ENCODE assay signal across 10 cellular contexts in genomic region chr7:85184599-85185354, GRCh38. TPM values are rescaled to one million over a fixed set of nuclear protein-coding genes. Genes with fewer than 3 reads are reported as not detected.
DNase-seq lines count a peak whose midpoint lies in the region; ATAC-seq and TF ChIP-seq lines count a peak whose summit lies in the region.
"Had no signal": no experiment of that assay in that cellular context is flagged by ENCODE, and none has a peak within 500 bp of the region (broad histone marks: within the 10 kb centered on the region; RNA-seq: fewer than 3 reads in every experiment).

No MANE protein-coding gene starts in this region.

- H3K36me3 ChIP-seq in mesenchymal stem cell (ENCODE audit: control insufficient read depth in 1 of 2, insufficient read depth in 2 of 2, low read depth in 1 of 2, low read length in 2 of 2) (no peaks in the 10 kb centered on the region), urinary bladder (ENCODE audit: insufficient read depth) (no peaks in the 10 kb centered on the region)

- H4K8ac ChIP-seq in mesenchymal stem cell (ENCODE audit: low read length): no peak overlapping the region

- 52% methylated on average over 17 of the region's 18 CpGs for WGBS in mesenchymal stem cell
- WGBS in urinary bladder: 30% methylated on average over 18 of the region's 18 CpGs

- H3K4me1 Mint-ChIP-seq in activated CD8-positive, alpha-beta memory T cell treated with anti-CD3 and anti-CD28 coated beads, Interleukin-2, amount 10 ng/mL, durations not matched to agents 7 days and 5 days: peaks cover 4% of the 10 kb centered on the region

- no peak overlapping the region for H2BK120ac ChIP-seq in mesenchymal stem cell (ENCODE audit: low read depth, low read length)

- H3K4me3 ChIP-seq in dorsolateral prefrontal cortex (peak overlapping the region; percentile 40 to 78 (median 65)), mesenchymal stem cell (ENCODE audit: insufficient read depth in 1 of 2, low read depth in 1 of 2, low read length in 2 of 2) (peak overlapping the region in 1 of 2 experiments; percentile 90), urinary bladder (ENCODE audit: low read depth, low read length) (peak overlapping the region; percentile 50)

- H2BK15ac ChIP-seq in mesenchymal stem cell (ENCODE audit: low read depth, poor library complexity, severe bottlenecking): no peak overlapping the region

- H3K27me3 Mint-ChIP-seq in activated CD8-positive, alpha-beta memory T cell treated with anti-CD3 and anti-CD28 coated beads, Interleukin-2, amount 10 ng/mL, durations not matched to agents 7 days and 5 days: peaks cover 31% of the 10 kb centered on the region

- no peaks in the 10 kb centered on the region for H3K9me3 ChIP-seq in mesenchymal stem cell (ENCODE audit: control insufficient read depth, low read length)

- no peaks in the 10 kb centered on the region for H3K79me1 ChIP-seq in mesenchymal stem cell (replicated peaks; ENCODE audit: low read length, poor library complexity, severe bottlenecking)

- no peak overlapping the region for H2BK5ac ChIP-seq in mesenchymal stem cell (ENCODE audit: low read depth, low read length, poor library complexity, severe bottlenecking)

- H3K4me1 ChIP-seq in mesenchymal stem cell (ENCODE audit: control insufficient read depth, insufficient read depth, low read depth, low read length): peaks cover 9% of the 10 kb centered on the region
- no peaks in the 10 kb centered on the region for H3K4me1 ChIP-seq in urinary bladder (ENCODE audit: insufficient read depth)

- peak overlapping the region; percentile 100 for H3K4me2 ChIP-seq in mesenchymal stem cell (ENCODE audit: low read length, poor library complexity, severe bottlenecking)

- no peak overlapping the region for H3K4me3 Mint-ChIP-seq in activated CD8-positive, alpha-beta memory T cell treated with anti-CD3 and anti-CD28 coated beads, Interleukin-2, amount 10 ng/mL, durations not matched to agents 7 days and 5 days

- no peak for ATAC-seq in activated CD8-positive, alpha-beta memory T cell treated with anti-CD3 and anti-CD28 coated beads, Interleukin-2, amount 10 ng/mL, durations not matched to agents 7 days and 5 days

- no peak overlapping the region for H2AK5ac ChIP-seq in mesenchymal stem cell (ENCODE audit: low read length, severe bottlenecking)

- intact Hi-C loops in dorsolateral prefrontal cortex (cut with DNase I): loop anchor here (5.0 kb wide), 3 partner anchors 48 to 368 kb away; no protein-coding TSS in a partner anchor

- H3K23ac ChIP-seq in mesenchymal stem cell (ENCODE audit: low read length in 2 of 2): no peak overlapping the region

- H4K91ac ChIP-seq in mesenchymal stem cell (ENCODE audit: low read length): no peak overlapping the region

- no peak overlapping the region for H2AFZ ChIP-seq in mesenchymal stem cell (ENCODE audit: low read depth, low read length)

- no peak overlapping the region for H3K18ac ChIP-seq in mesenchymal stem cell (ENCODE audit: low read depth in 1 of 2, low read length in 2 of 2)

- H3K4ac ChIP-seq in mesenchymal stem cell (ENCODE audit: low read depth in 1 of 2, low read length in 2 of 2): no peak overlapping the region

- DNase-seq in NCI-H2227 (lab: John Stamatoyannopoulos, UW; ENCODE audit: unreplicated experiment) (peak; percentile 26), NCI-H2227 treated with DMSO at 0.1 percent for 48 hours (lab: John Stamatoyannopoulos, UW) (no peak), dorsolateral prefrontal cortex (peak in 3 of 10 donors; percentile 9 to 43 (median 32)), mesenchymal stem cell (peak; percentile 48), NCI-H1436 treated with DMSO at 0.1 percent for 48 hours (lab: John Stamatoyannopoulos, UW) (no peak), occipital lobe (lab: John Stamatoyannopoulos, UW) (no peak)
- no peak for DNase-seq in activated CD8-positive, alpha-beta memory T cell treated with anti-CD3 and anti-CD28 coated beads, Interleukin-2, amount 10 ng/mL, durations not matched to agents 7 days and 5 days
- DNase-seq: SIG-M5 had no signal

- peak overlapping the region in 2 of 59 donors; percentile 6 to 61 for H3K27ac ChIP-seq in dorsolateral prefrontal cortex
- H3K27ac ChIP-seq in mesenchymal stem cell (ENCODE audit: low read length, poor library complexity, severe bottlenecking): no peak overlapping the region
- no peak overlapping the region for H3K27ac ChIP-seq in urinary bladder (ENCODE audit: low read depth)
- H3K27ac ChIP-seq: C4-2B had no signal

- peaks cover 2% of the 10 kb centered on the region for H3K36me3 Mint-ChIP-seq in activated CD8-positive, alpha-beta memory T cell treated with anti-CD3 and anti-CD28 coated beads, Interleukin-2, amount 10 ng/mL, durations not matched to agents 7 days and 5 days

- peak overlapping the region in 1 of 2 experiments; percentile 37 for H2BK12ac ChIP-seq in mesenchymal stem cell (ENCODE audit: low read length in 2 of 2)

- no peak for TF ChIP-seq CTCF in dorsolateral prefrontal cortex (IDR thresholded peaks at IDR 0.05 in 54 of 56, conservative IDR thresholded peaks at IDR 0.05 in 2 of 56; ENCODE audit: low read depth in 1 of 56, partially characterized antibody in 56 of 56)

- H3K9me3 Mint-ChIP-seq in activated CD8-positive, alpha-beta memory T cell treated with anti-CD3 and anti-CD28 coated beads, Interleukin-2, amount 10 ng/mL, durations not matched to agents 7 days and 5 days (ENCODE audit: low read depth): peaks cover 10% of the 10 kb centered on the region

- peaks cover 0 to 3% (median 0%) of the 10 kb centered on the region in 45 donors for H3K27me3 ChIP-seq in dorsolateral prefrontal cortex
- peaks cover 0 to 20% of the 10 kb centered on the region in 2 experiments for H3K27me3 ChIP-seq in mesenchymal stem cell (ENCODE audit: control insufficient read depth in 1 of 2, insufficient read depth in 1 of 2, low read length in 2 of 2)

- no peak overlapping the region for H3K14ac ChIP-seq in mesenchymal stem cell (ENCODE audit: low read length in 2 of 2)

- peak overlapping the region; percentile 77 for H3K9ac ChIP-seq in mesenchymal stem cell (ENCODE audit: low read length)

- H3K27ac Mint-ChIP-seq in activated CD8-positive, alpha-beta memory T cell treated with anti-CD3 and anti-CD28 coated beads, Interleukin-2, amount 10 ng/mL, durations not matched to agents 7 days and 5 days: no peak overlapping the region

- CTCF ChIA-PET in activated CD8-positive, alpha-beta memory T cell treated with anti-CD3 and anti-CD28 coated beads, Interleukin-2, amount 10 ng/mL, durations not matched to agents 7 days and 5 days (lab: Charles Lee): no interaction called here

RNA-seq across cellular contexts. Expression of gene SEMA3D, which starts 2.1 kb away (rescaled TPM):
- total RNA-seq in dorsolateral prefrontal cortex (10 to 100 TPM in 14 of 120 experiments, 1 to 10 TPM in 106; 2.4 to 14.7 (median 6.6) TPM), urinary bladder (102 TPM), occipital lobe (4.4 TPM)
- polyA plus RNA-seq in mesenchymal stem cell (2013, experiment 1 of 2): 0.77 TPM
- 0.96 TPM for polyA plus RNA-seq in mesenchymal stem cell (2013, experiment 2 of 2)
- polyA plus RNA-seq in urinary bladder: 3.8 TPM
- total RNA-seq in activated CD8-positive, alpha-beta memory T cell treated with anti-CD3 and anti-CD28 coated beads, Interleukin-2, amount 10 ng/mL, durations not matched to agents 7 days and 5 days: not detected

Comparison
In these comparisons a context has a peak if more than half of its experiments do, and no peak if none do; other contexts are left out.
1. DNase-seq: peak in NCI-H2227 (single experiment) and mesenchymal stem cell (single experiment); none in NCI-H2227 treated with DMSO at 0.1 percent for 48 hours (single experiment), activated CD8-positive, alpha-beta memory T cell treated with anti-CD3 and anti-CD28 coated beads, Interleukin-2, amount 10 ng/mL, durations not matched to agents 7 days and 5 days (single experiment), NCI-H1436 treated with DMSO at 0.1 percent for 48 hours (single experiment) and occipital lobe (single experiment).